ENCODE assay signal across 15 cellular contexts in genomic region chr4:99722662-99723061, GRCh38.
DNase-seq lines count a peak whose midpoint lies in the region; ATAC-seq and TF ChIP-seq lines count a peak whose summit lies in the region.
"Had no signal": no experiment of that assay in that cellular context is flagged by ENCODE, and none has a peak within 500 bp of the region (broad histone marks: within the 10 kb centered on the region; RNA-seq: fewer than 3 reads in every experiment).

No MANE protein-coding gene starts in this region.

- H3K27ac ChIP-seq in esophagus (ENCODE audit: low read depth in 2 of 2, low read length in 1 of 2) (peak overlapping the region; percentile 42 to 58), stomach (peak overlapping the region in 3 of 5 donors; percentile 28 to 69 (median 50))
- H3K27ac ChIP-seq: BLaER1 treated with 17β-estradiol and CSF1 and Interleukin-3, amounts not matched to agents 10 nM and 100 nM; testis had no signal

- DNase-seq in NCI-H510A (lab: John Stamatoyannopoulos, UW) (peak; percentile 31), lung microvascular endothelial cell (ENCODE audit: low read depth in 2 of 2) (peak; percentile 11 to 41), stomach (no peak), RPMI8226 (no peak), NCI-H2029 (lab: John Stamatoyannopoulos, UW) (no peak)
- DNase-seq in activated effector memory CD4-positive, alpha-beta T cell treated with Interleukin-2 at 50 U/mL for 16 hours, result no peak
- DNase-seq: activated CD4-positive, alpha-beta T cell treated with anti-CD3 and anti-CD28 coated beads for 48 hours; activated T-cell treated with anti-CD3 and anti-CD28 coated beads, Interleukin-2, amount 50 U/mL, for 72 hours; HFFc6; NCI-H187 treated with DMSO at 0.1 percent for 48 hours; posterior cingulate gyrus; testis had no signal

- H3K9me3 ChIP-seq in esophagus (ENCODE audit: control insufficient read depth in 2 of 2, insufficient read depth in 1 of 2, low read depth in 1 of 2, low read length in 1 of 2), result no peaks in the 10 kb centered on the region
- no peaks in the 10 kb centered on the region for H3K9me3 ChIP-seq in stomach
- H3K9me3 ChIP-seq: testis had no signal

- ATAC-seq in HG02884 (IDR thresholded peaks at IDR 0.05; ENCODE audit: unreplicated experiment), result no peak
- ATAC-seq: activated T-cell treated with anti-CD3 and anti-CD28 coated beads, Interleukin-2, amount 50 U/mL, for 72 hours had no signal

- WGBS in esophagus, 2 donors, result 46 to 56% methylated on average over 4 of the region's 4 CpGs
- 67 to 75% (median 74%) methylated on average over 4 of the region's 4 CpGs for WGBS in stomach, 5 donors

- TF ChIP-seq POLR2A in stomach (IDR thresholded peaks at IDR 0.05), result no peak

- H3K36me3 ChIP-seq in esophagus (ENCODE audit: control insufficient read depth in 2 of 2, insufficient read depth in 2 of 2, low read length in 1 of 2) (no peaks in the 10 kb centered on the region), stomach (no peaks in the 10 kb centered on the region)
- H3K36me3 ChIP-seq: BLaER1 treated with 17β-estradiol and CSF1 and Interleukin-3, amounts not matched to agents 10 nM and 100 nM had no signal

- H3K27me3 ChIP-seq in esophagus (ENCODE audit: control insufficient read depth in 1 of 2, insufficient read depth in 2 of 2, low read length in 2 of 2) (no peaks in the 10 kb centered on the region), stomach (no peaks in the 10 kb centered on the region)
- H3K27me3 ChIP-seq: BLaER1 treated with 17β-estradiol and CSF1 and Interleukin-3, amounts not matched to agents 10 nM and 100 nM; testis had no signal

- TF ChIP-seq CTCF in stomach (IDR thresholded peaks at IDR 0.05), result no peak

- intact Hi-C loops in stomach (cut with DNase I; ENCODE audit: low total_unique reads), result no loop called here

- H3K4me1 ChIP-seq in esophagus (ENCODE audit: control insufficient read depth in 2 of 2, insufficient read depth in 2 of 2, low read length in 1 of 2) (peaks cover 4% of the 10 kb centered on the region in 2 donors), stomach (peaks cover 3 to 23% (median 14%) of the 10 kb centered on the region in 4 donors)
- H3K4me1 ChIP-seq: BLaER1 treated with 17β-estradiol and CSF1 and Interleukin-3, amounts not matched to agents 10 nM and 100 nM had no signal

- no peak for TF ChIP-seq EP300 in stomach (IDR thresholded peaks at IDR 0.05)

- H3K4me3 ChIP-seq in esophagus (ENCODE audit: low read depth in 1 of 2, low read length in 2 of 2), result no peak overlapping the region
- H3K4me3 ChIP-seq in stomach, result no peak overlapping the region
- H3K4me3 ChIP-seq: BLaER1 treated with 17β-estradiol and CSF1 and Interleukin-3, amounts not matched to agents 10 nM and 100 nM; testis had no signal

Comparison
In these comparisons a context has a peak if more than half of its experiments do, and no peak if none do; other contexts are left out.
1. DNase-seq: peak in NCI-H510A (single experiment) and lung microvascular endothelial cell (2 of 2); none in stomach (single experiment), RPMI8226 (single experiment), activated effector memory CD4-positive, alpha-beta T cell treated with Interleukin-2 at 50 U/mL for 16 hours (single experiment) and NCI-H2029 (single experiment).